Comparison of ENCODE assay signal across 8 cellular contexts in genomic region chr9:34546834-34547827, GRCh38. TPM values are rescaled to one million over a fixed set of nuclear protein-coding genes. Genes with fewer than 3 reads are reported as not detected.
DNase-seq lines count a peak whose midpoint lies in the region; ATAC-seq and TF ChIP-seq lines count a peak whose summit lies in the region.

No MANE protein-coding gene starts in this region.

- no peak overlapping the region; the same call in 1 of the 2 replicates for H3K27ac Mint-ChIP-seq in WTC11

- ATAC-seq in WTC11 (peak; percentile 75), HG03457 (IDR thresholded peaks at IDR 0.05; ENCODE audit: unreplicated experiment) (no peak), GM18498 (IDR thresholded peaks at IDR 0.05; ENCODE audit: unreplicated experiment) (no peak)

- 66% methylated on average over 16 of the region's 16 CpGs for whole genome bisulfite sequencing in liver

- no peak overlapping the region for H3K4me3 Mint-ChIP-seq in WTC11

- no peak overlapping the region for H3K27ac ChIP-seq in liver (ENCODE audit: low read depth in 1 of 2, low read length in 2 of 2)

- peaks cover 7 to 21% (median 11%) of the 10 kb centered on the region in 4 donors for H3K4me1 ChIP-seq in liver (ENCODE audit: control insufficient read depth in 4 of 4, insufficient read depth in 4 of 4, low read length in 3 of 4)

- no peak overlapping the region for H3K9ac ChIP-seq in liver (ENCODE audit: low read depth in 1 of 2, low read length in 2 of 2)

- CTCF ChIA-PET in WTC11 (lab: Charles Lee), result interaction anchor here (0.6 to 8.0 kb wide), 57 partner anchors 8 to 213 kb away, joined by 3 to 192 read pairs (median 6); partner anchors contain the start of genes DCTN3, DNAI1, ENHO and FAM219A

- DNase-seq in GM04504 (ENCODE audit: low read depth) (peak; percentile 36), NCI-H1092 treated with DMSO at 0.1 percent for 48 hours (lab: John Stamatoyannopoulos, UW) (peak; percentile 55), WTC11 (ENCODE audit: low spot score) (peak; percentile 91), dedifferentiated amniotic fluid mesenchymal stem cell (ENCODE audit: extremely low spot score) (peak; percentile 26)
- DNase-seq in stimulated activated CD8-positive, alpha-beta memory T cell treated with anti-CD3 and anti-CD28 coated beads, Interleukin-12 subunit alpha, Interleukin-12 subunit beta, amount 100 ng/mL, for 24 hours (ENCODE audit: extremely low read depth), result peak; percentile 25

- H3K36me3 Mint-ChIP-seq in WTC11, result no peaks in the 10 kb centered on the region

- TF ChIP-seq CTCF in WTC11 (IDR thresholded peaks at IDR 0.05) (peak; percentile 93), liver (IDR thresholded peaks at IDR 0.05; ENCODE audit: low read depth, low read length, missing input control) (peak; percentile 67)

- peaks cover 5% of the 10 kb centered on the region for H3K9me3 Mint-ChIP-seq in WTC11

- POLR2A ChIA-PET in WTC11 (lab: Charles Lee), result interaction anchor here (1.1 to 1.6 kb wide), 3 partner anchors 33 to 44 kb away, joined by 3 to 5 read pairs (median 3); no protein-coding TSS in a partner anchor

- H3K27me3 ChIP-seq in liver (ENCODE audit: control insufficient read depth in 4 of 4, insufficient read depth in 4 of 4, low read length in 3 of 4), result no peaks in the 10 kb centered on the region

- TF ChIP-seq RAD21 in liver (IDR thresholded peaks at IDR 0.05), result peak; percentile 81 to 83

- no peaks in the 10 kb centered on the region; the same call in 1 of the 2 replicates for H3K27me3 Mint-ChIP-seq in WTC11 (ENCODE audit: low read depth)

- no peak overlapping the region for H3K4me3 ChIP-seq in liver (ENCODE audit: low read depth in 1 of 3, low read length in 3 of 3)

- H3K9me3 ChIP-seq in liver (ENCODE audit: control insufficient read depth in 4 of 4, low read length in 3 of 4), result no peaks in the 10 kb centered on the region

- H3K36me3 ChIP-seq in liver (ENCODE audit: control insufficient read depth in 4 of 4, insufficient read depth in 3 of 4, low read depth in 1 of 4, low read length in 3 of 4), result no peaks in the 10 kb centered on the region

- peaks cover 2% of the 10 kb centered on the region; the same call in 1 of the 2 replicates for H3K4me1 Mint-ChIP-seq in WTC11

TF ChIP-seq in WTC11, 78 proteins besides CTCF, POLR2A, EP300 and RAD21 (continues in another document):
- TF ChIP-seq SOX15 (CRISPR knock-in tag; IDR thresholded peaks at IDR 0.05) (no peak), RORB (CRISPR knock-in tag; IDR thresholded peaks at IDR 0.05) (no peak), USF2 (CRISPR knock-in tag; IDR thresholded peaks at IDR 0.05) (peak; percentile 49; the same call in 1 of the 2 replicates), PREB (CRISPR knock-in tag; IDR thresholded peaks at IDR 0.05; ENCODE audit: borderline replicate concordance) (no peak), NFE2L1 (CRISPR knock-in tag; IDR thresholded peaks at IDR 0.05) (no peak), USF1 (CRISPR knock-in tag; IDR thresholded peaks at IDR 0.05) (0 out of 2 replicates have a peak, but pooled peaks have one; percentile 47), IRF2 (CRISPR knock-in tag; IDR thresholded peaks at IDR 0.05; ENCODE audit: borderline replicate concordance, low read depth) (no peak), FOXK1 (CRISPR knock-in tag; IDR thresholded peaks at IDR 0.05) (0 out of 2 replicates have a peak, but pooled peaks have one; percentile 12), TEAD1 (CRISPR knock-in tag; IDR thresholded peaks at IDR 0.05) (no peak), ETV6 (CRISPR knock-in tag; IDR thresholded peaks at IDR 0.05) (0 out of 2 replicates have a peak, but pooled peaks have one; percentile 37)
- TF ChIP-seq, protein P1, sequence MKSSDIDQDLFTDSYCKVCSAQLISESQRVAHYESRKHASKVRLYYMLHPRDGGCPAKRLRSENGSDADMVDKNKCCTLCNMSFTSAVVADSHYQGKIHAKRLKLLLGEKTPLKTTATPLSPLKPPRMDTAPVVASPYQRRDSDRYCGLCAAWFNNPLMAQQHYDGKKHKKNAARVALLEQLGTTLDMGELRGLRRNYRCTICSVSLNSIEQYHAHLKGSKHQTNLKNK (CRISPR knock-in tag; IDR thresholded peaks at IDR 0.05), result no peak

TF ChIP-seq in liver, 16 proteins besides CTCF, POLR2A, EP300 and RAD21:
- TF ChIP-seq SP1 (IDR thresholded peaks at IDR 0.05), result no peak
- no peak for TF ChIP-seq ZBTB33 (IDR thresholded peaks at IDR 0.05)
- TF ChIP-seq, protein P2, sequence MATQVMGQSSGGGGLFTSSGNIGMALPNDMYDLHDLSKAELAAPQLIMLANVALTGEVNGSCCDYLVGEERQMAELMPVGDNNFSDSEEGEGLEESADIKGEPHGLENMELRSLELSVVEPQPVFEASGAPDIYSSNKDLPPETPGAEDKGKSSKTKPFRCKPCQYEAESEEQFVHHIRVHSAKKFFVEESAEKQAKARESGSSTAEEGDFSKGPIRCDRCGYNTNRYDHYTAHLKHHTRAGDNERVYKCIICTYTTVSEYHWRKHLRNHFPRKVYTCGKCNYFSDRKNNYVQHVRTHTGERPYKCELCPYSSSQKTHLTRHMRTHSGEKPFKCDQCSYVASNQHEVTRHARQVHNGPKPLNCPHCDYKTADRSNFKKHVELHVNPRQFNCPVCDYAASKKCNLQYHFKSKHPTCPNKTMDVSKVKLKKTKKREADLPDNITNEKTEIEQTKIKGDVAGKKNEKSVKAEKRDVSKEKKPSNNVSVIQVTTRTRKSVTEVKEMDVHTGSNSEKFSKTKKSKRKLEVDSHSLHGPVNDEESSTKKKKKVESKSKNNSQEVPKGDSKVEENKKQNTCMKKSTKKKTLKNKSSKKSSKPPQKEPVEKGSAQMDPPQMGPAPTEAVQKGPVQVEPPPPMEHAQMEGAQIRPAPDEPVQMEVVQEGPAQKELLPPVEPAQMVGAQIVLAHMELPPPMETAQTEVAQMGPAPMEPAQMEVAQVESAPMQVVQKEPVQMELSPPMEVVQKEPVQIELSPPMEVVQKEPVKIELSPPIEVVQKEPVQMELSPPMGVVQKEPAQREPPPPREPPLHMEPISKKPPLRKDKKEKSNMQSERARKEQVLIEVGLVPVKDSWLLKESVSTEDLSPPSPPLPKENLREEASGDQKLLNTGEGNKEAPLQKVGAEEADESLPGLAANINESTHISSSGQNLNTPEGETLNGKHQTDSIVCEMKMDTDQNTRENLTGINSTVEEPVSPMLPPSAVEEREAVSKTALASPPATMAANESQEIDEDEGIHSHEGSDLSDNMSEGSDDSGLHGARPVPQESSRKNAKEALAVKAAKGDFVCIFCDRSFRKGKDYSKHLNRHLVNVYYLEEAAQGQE (IDR thresholded peaks at IDR 0.05), result no peak
- TF ChIP-seq GABPA (IDR thresholded peaks at IDR 0.05 in 1 of 2, conservative IDR thresholded peaks at IDR 0.05 in 1 of 2), result no peak
- TF ChIP-seq NR2F2 (IDR thresholded peaks at IDR 0.05), result no peak
- no peak for TF ChIP-seq FOXA2 (IDR thresholded peaks at IDR 0.05)
- no peak for TF ChIP-seq HNF4A (conservative IDR thresholded peaks at IDR 0.05)
- no peak for TF ChIP-seq RXRA (IDR thresholded peaks at IDR 0.05)
- TF ChIP-seq TAF1 (conservative IDR thresholded peaks at IDR 0.05), result no peak
- TF ChIP-seq, protein P3, sequence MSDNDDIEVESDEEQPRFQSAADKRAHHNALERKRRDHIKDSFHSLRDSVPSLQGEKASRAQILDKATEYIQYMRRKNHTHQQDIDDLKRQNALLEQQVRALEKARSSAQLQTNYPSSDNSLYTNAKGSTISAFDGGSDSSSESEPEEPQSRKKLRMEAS (IDR thresholded peaks at IDR 0.05), result no peak
- TF ChIP-seq ATF3 (IDR thresholded peaks at IDR 0.05), result no peak
- no peak for TF ChIP-seq HNF4G (IDR thresholded peaks at IDR 0.05)
- TF ChIP-seq FOXA1 (IDR thresholded peaks at IDR 0.05), result no peak
- TF ChIP-seq YY1 (IDR thresholded peaks at IDR 0.05), result no peak
- TF ChIP-seq JUND (IDR thresholded peaks at IDR 0.05), result no peak
- no peak for TF ChIP-seq EGR1 (IDR thresholded peaks at IDR 0.05; ENCODE audit: low read depth in 2 of 2)

RNA-seq across cellular contexts. Expression of gene ENHO, which starts 24.3 kb away (rescaled TPM):
- 26.9 to 28.3 TPM (median 27.9 TPM) in 3 replicates for total RNA-seq in WTC11 (2021)
- 1 to 10 TPM in 1 of 2 donors, under 1 TPM in 1; 0.67 to 9.6 TPM for total RNA-seq in liver
- 1 to 10 TPM; 1.6 to 2.2 TPM for polyA plus RNA-seq in liver

RNA-seq across cellular contexts. Expression of gene CNTFR, which starts 42.4 kb away (rescaled TPM):
- total RNA-seq in WTC11 (2021), result 8.7 to 18.0 TPM (median 9.9 TPM) in 3 replicates
- total RNA-seq in liver, result 1 to 10 TPM in 1 of 2 donors, under 1 TPM in 1; 0.75 to 3.3 TPM
- polyA plus RNA-seq in liver, result 1 to 10 TPM; 1.9 to 2.1 TPM

Comparison
In these comparisons a context has a peak if more than half of its experiments do, and no peak if none do; other contexts are left out.
1. DNase-seq: peak in every context shown above with its lines; median percentile 91 in WTC11; 55 in NCI-H1092 treated with DMSO at 0.1 percent for 48 hours; 36 in GM04504; 26 in dedifferentiated amniotic fluid mesenchymal stem cell; 25 in stimulated activated CD8-positive, alpha-beta memory T cell treated with anti-CD3 and anti-CD28 coated beads, Interleukin-12 subunit alpha, Interleukin-12 subunit beta, amount 100 ng/mL, for 24 hours.